In genomic region chr11:80727315-80727714, GRCh38 we compare ENCODE assay signal across 7 cellular contexts.
DNase-seq lines count a peak whose midpoint lies in the region; ATAC-seq and TF ChIP-seq lines count a peak whose summit lies in the region.

No MANE protein-coding gene starts in this region.

- DNase-seq in NCI-H1930 (lab: John Stamatoyannopoulos, UW) (peak; percentile 17 to 21), hippocampal formation (lab: John Stamatoyannopoulos, UW) (peak; percentile 2 to 25), lower lobe of right lung (no peak), NCI-H2107 treated with DMSO at 0.1 percent for 48 hours (lab: John Stamatoyannopoulos, UW; ENCODE audit: unreplicated experiment) (no peak)
- no peak for DNase-seq in stimulated activated CD8-positive, alpha-beta memory T cell treated with anti-CD3 and anti-CD28 coated beads, Interleukin-4, amount 100 ng/mL, for 48 hours

- no peaks in the 10 kb centered on the region for H3K9me3 ChIP-seq in lower lobe of right lung

- TF ChIP-seq CTCF in lower lobe of right lung (IDR thresholded peaks at IDR 0.05) = no peak

- no peaks in the 10 kb centered on the region for H3K4me1 ChIP-seq in lower lobe of right lung

- no peak overlapping the region for H3K4me3 ChIP-seq in lower lobe of right lung

- no peak overlapping the region for H3K27ac ChIP-seq in lower lobe of right lung

- intact Hi-C loops in lower lobe of right lung (cut with DNase I) = no loop called here

- no peaks in the 10 kb centered on the region for H3K36me3 ChIP-seq in lower lobe of right lung

- ATAC-seq in GM18861 (IDR thresholded peaks at IDR 0.05; ENCODE audit: unreplicated experiment) = peak; percentile 94
- peak; percentile 65 for ATAC-seq in HG02571 (IDR thresholded peaks at IDR 0.05; ENCODE audit: unreplicated experiment)
- no peak for ATAC-seq in lower lobe of right lung

- no peaks in the 10 kb centered on the region for H3K27me3 ChIP-seq in lower lobe of right lung (ENCODE audit: low read depth)

Comparison
In these comparisons a context has a peak if more than half of its experiments do, and no peak if none do; other contexts are left out.
1. ATAC-seq: peak in GM18861 (single experiment) and HG02571 (single experiment); none in lower lobe of right lung (0 of 2).
2. DNase-seq: peak in NCI-H1930 (2 of 2) and hippocampal formation (2 of 2); none in stimulated activated CD8-positive, alpha-beta memory T cell treated with anti-CD3 and anti-CD28 coated beads, Interleukin-4, amount 100 ng/mL, for 48 hours (single experiment), lower lobe of right lung (single experiment) and NCI-H2107 treated with DMSO at 0.1 percent for 48 hours (single experiment).